ENCODE assay signal across 8 cellular contexts in the genomic region with DNA sequence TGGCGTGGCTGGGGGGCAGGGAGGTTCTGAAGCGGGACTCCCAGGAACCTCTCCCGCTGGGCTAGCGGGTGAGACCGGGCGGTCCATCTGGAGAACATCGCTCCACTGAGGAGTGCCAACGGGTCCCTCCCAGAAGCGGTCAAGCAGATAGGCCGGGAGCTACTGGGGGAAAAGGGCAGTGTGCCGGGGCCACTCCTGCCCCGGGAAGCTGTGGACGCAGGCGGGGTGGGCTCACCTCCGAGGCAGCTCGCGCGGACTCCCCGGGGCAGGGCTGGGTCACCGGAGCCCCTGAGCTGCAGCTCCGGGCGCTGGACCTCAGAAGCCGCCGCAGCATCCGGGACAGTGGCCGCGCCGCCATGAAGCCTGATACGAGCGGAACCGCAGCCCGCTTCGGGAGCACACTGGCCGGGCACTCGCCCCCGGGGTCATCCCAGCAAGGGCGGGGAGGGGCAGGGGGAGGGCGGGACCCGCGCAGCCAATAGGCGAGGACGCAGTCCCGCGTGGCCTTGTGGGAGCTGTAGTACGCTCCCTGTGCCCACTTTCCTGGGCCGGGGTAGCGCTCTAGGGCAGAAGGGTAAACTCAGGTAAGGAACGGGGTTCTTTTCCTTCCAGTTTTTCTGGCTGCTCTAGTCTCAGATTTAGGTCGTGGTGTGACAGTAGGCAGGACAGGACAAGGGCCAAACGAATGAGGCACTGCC. TPM values are rescaled to one million over a fixed set of nuclear protein-coding genes. Genes with fewer than 3 reads are reported as not detected.
DNase-seq lines count a peak whose midpoint lies in the region; ATAC-seq and TF ChIP-seq lines count a peak whose summit lies in the region.

TSS of gene MOCS1 (minus strand) at position 403 of the 698 bp plus-strand sequence. CDS start at position 358, 45 bp downstream.

- H3K4me1 ChIP-seq in Panc1 (ENCODE audit: control insufficient read depth, insufficient read depth, low read length) = no peaks in the 10 kb centered on the region
- peaks cover 3 to 65% (median 36%) of the 10 kb centered on the region in 9 donors for H3K4me1 ChIP-seq in heart right ventricle
- H3K4me1 ChIP-seq in osteoblast (ENCODE audit: insufficient read depth, low read length) = peaks cover 27% of the 10 kb centered on the region
- peaks cover 0 to 61% (median 47%) of the 10 kb centered on the region in 4 donors for H3K4me1 ChIP-seq in tibial artery

- peak within 1 kb of the TSS; percentile 42 to 52 for H3K4me3 ChIP-seq in Panc1 (ENCODE audit: low read depth in 2 of 2, low read length in 2 of 2)
- H3K4me3 ChIP-seq in heart right ventricle = peak within 1 kb of the TSS; percentile 77 to 95 (median 88)
- H3K4me3 ChIP-seq in osteoblast (ENCODE audit: insufficient read depth, low read length) = peak within 1 kb of the TSS; percentile 84
- H3K4me3 ChIP-seq in tibial artery = peak within 1 kb of the TSS; percentile 78 to 95

- H3K27ac ChIP-seq in Panc1 (ENCODE audit: low read length) (no peak within 1 kb of the TSS), angular gyrus (ENCODE audit: low read depth, low read length) (peak within 1 kb of the TSS; percentile 79), heart right ventricle (peak within 1 kb of the TSS; percentile 68 to 90 (median 88)), osteoblast (ENCODE audit: low read depth, low read length) (peak within 1 kb of the TSS; percentile 42), tibial artery (peak within 1 kb of the TSS; percentile 93 to 97)

- H2AFZ ChIP-seq in osteoblast (ENCODE audit: low read length) = peak within 1 kb of the TSS; percentile 89

- H3K27me3 ChIP-seq in Panc1 (ENCODE audit: control insufficient read depth, insufficient read depth, low read length) (peaks cover 12% of the 10 kb centered on the region), heart right ventricle (peaks cover 0 to 12% (median 0%) of the 10 kb centered on the region in 7 donors), osteoblast (ENCODE audit: insufficient read depth, low read length) (peaks cover 13% of the 10 kb centered on the region), tibial artery (no peaks in the 10 kb centered on the region)

- H3K4me2 ChIP-seq in osteoblast (ENCODE audit: insufficient read depth, low read length) = peak within 1 kb of the TSS; percentile 80

- H3K9me3 ChIP-seq in Panc1 (ENCODE audit: control insufficient read depth, insufficient read depth, low read depth, low read length) (no peaks in the 10 kb centered on the region), heart right ventricle (no peaks in the 10 kb centered on the region), osteoblast (ENCODE audit: low read depth, low read length) (no peaks in the 10 kb centered on the region), tibial artery (no peaks in the 10 kb centered on the region)

- peaks cover 4% of the 10 kb centered on the region for H4K20me1 ChIP-seq in osteoblast (ENCODE audit: insufficient read depth, low read length)

- POLR2A ChIA-PET in Panc1 (lab: Charles Lee) = no interaction called here

- peaks cover 19% of the 10 kb centered on the region for H3K79me2 ChIP-seq in osteoblast (ENCODE audit: insufficient read depth, low read length)

- in situ Hi-C loops in Panc1 (cut with HindIII; ENCODE audit: low pct_unique_long_range_greater_than_20kb, low sequenced_read_pairs) = no loop called here

- ATAC-seq in Panc1 (peak; percentile 97), heart right ventricle (peak; percentile 93 to 98 (median 96)), HG02610 (IDR thresholded peaks at IDR 0.05; ENCODE audit: unreplicated experiment) (no peak)

- CTCF ChIA-PET in Panc1 (lab: Charles Lee) = no interaction called here

- DNase-seq in NCI-H1694 (lab: John Stamatoyannopoulos, UW) = peak; percentile 5
- no peak for DNase-seq in NCI-H1694 treated with DMSO at 0.1 percent for 48 hours (lab: John Stamatoyannopoulos, UW)
- DNase-seq in Panc1 (ENCODE audit: low read depth, low spot score) = no peak
- peak; percentile 87 to 91 for DNase-seq in heart right ventricle
- DNase-seq in osteoblast (ENCODE audit: insufficient read length, low spot score, missing footprints) = peak; percentile 96
- peak; percentile 90 to 94 for DNase-seq in tibial artery

- TF ChIP-seq CTCF in Panc1 (IDR thresholded peaks at IDR 0.05) = no peak
- no peak for TF ChIP-seq CTCF in heart right ventricle (IDR thresholded peaks at IDR 0.05)
- no peak for TF ChIP-seq CTCF in osteoblast (IDR thresholded peaks at IDR 0.05; ENCODE audit: extremely low read depth, low read depth, low read length)
- no peak for TF ChIP-seq CTCF in tibial artery (IDR thresholded peaks at IDR 0.05)

- no peaks in the 10 kb centered on the region; the same call in 1 of the 2 replicates for H3K36me3 ChIP-seq in Panc1 (ENCODE audit: control insufficient read depth, insufficient read depth, low read length)
- no peaks in the 10 kb centered on the region for H3K36me3 ChIP-seq in heart right ventricle
- H3K36me3 ChIP-seq in osteoblast (ENCODE audit: insufficient read depth, low read length) = no peaks in the 10 kb centered on the region
- H3K36me3 ChIP-seq in tibial artery = no peaks in the 10 kb centered on the region

- WGBS in heart right ventricle, 2 donors = 1 to 2% methylated on average over 49 to 50 of the region's 50 CpGs

- intact Hi-C loops in Panc1 (cut with micrococcal nuclease; ENCODE audit: unreplicated experiment) (no loop called here), heart right ventricle (cut with DNase I) (no loop called here), tibial artery (cut with DNase I; ENCODE audit: low total_unique reads) (no loop called here)

- no TSS peak for BruUV-seq in Panc1 (replicated peaks; lab: Mats Ljungman, UMichigan)

RNA-seq across cellular contexts. Expression of gene MOCS1, which starts in this region (rescaled TPM):
- total RNA-seq in Panc1 (2021; ENCODE audit: unreplicated experiment) (0.98 TPM), heart right ventricle (10 to 100 TPM; 15.9 to 40.0 (median 20.9) TPM), osteoblast (25.3 and 28.3 TPM in 2 replicates)
- polyA plus RNA-seq in Panc1 (2012; ENCODE audit: insufficient read length) = 1.4 TPM
- polyA plus RNA-seq in heart right ventricle = 10 to 100 TPM; 17.4 to 22.8 TPM

Comparison
In these comparisons a context has a peak if more than half of its experiments do, and no peak if none do; other contexts are left out.
1. DNase-seq: peak in NCI-H1694 (single experiment), heart right ventricle (2 of 2), osteoblast (single experiment) and tibial artery (2 of 2); none in NCI-H1694 treated with DMSO at 0.1 percent for 48 hours (single experiment) and Panc1 (single experiment).
2. Peak in every context shown above with its lines, with median percentiles within 50 percentile points of each other: H3K4me3 ChIP-seq.